15 cellular contexts compared by ENCODE assay signal in genomic region chr4:105184316-105184988, GRCh38. TPM values are rescaled to one million over a fixed set of nuclear protein-coding genes. Genes with fewer than 3 reads are reported as not detected.
A peak's percentile ranks its signal among the peaks of the same experiment; 100 is the strongest.
DNase-seq lines count a peak whose midpoint lies in the region; ATAC-seq, FAIRE-seq and TF ChIP-seq lines count a peak whose summit lies in the region.
"Had no signal": no experiment of that assay in that cellular context is flagged by ENCODE, and none has a peak within 500 bp of the region (broad histone marks: within the 10 kb centered on the region; RNA-seq: fewer than 3 reads in every experiment).

No MANE protein-coding gene starts in this region.

- POLR2A ChIA-PET in naive thymus-derived CD4-positive, alpha-beta T cell (lab: Charles Lee) = no interaction called here
- POLR2A ChIA-PET in CD8-positive, alpha-beta memory T cell (lab: Charles Lee) = no interaction called here

- peak overlapping the region in 3 of 10 donors; percentile 33 to 43 (median 36) for H3K4me3 Mint-ChIP-seq in naive thymus-derived CD4-positive, alpha-beta T cell
- H3K4me3 Mint-ChIP-seq in CD8-positive, alpha-beta memory T cell = no peak overlapping the region
- H3K4me3 Mint-ChIP-seq: activated T-cell treated with anti-CD3 and anti-CD28 coated beads, Interleukin-2, amount 50 U/mL, for 72 hours had no signal

- H3K27ac Mint-ChIP-seq in naive thymus-derived CD4-positive, alpha-beta T cell = peak overlapping the region in 7 of 9 donors; percentile 8 to 78 (median 21)
- no peak overlapping the region for H3K27ac Mint-ChIP-seq in CD8-positive, alpha-beta memory T cell
- H3K27ac Mint-ChIP-seq: activated T-cell treated with anti-CD3 and anti-CD28 coated beads, Interleukin-2, amount 50 U/mL, for 72 hours had no signal

- H3K9me3 Mint-ChIP-seq in naive thymus-derived CD4-positive, alpha-beta T cell = no peaks in the 10 kb centered on the region
- H3K9me3 Mint-ChIP-seq in CD8-positive, alpha-beta memory T cell = no peaks in the 10 kb centered on the region
- H3K9me3 Mint-ChIP-seq: activated T-cell treated with anti-CD3 and anti-CD28 coated beads, Interleukin-2, amount 50 U/mL, for 72 hours had no signal

- no peaks in the 10 kb centered on the region for H3K27me3 ChIP-seq in naive thymus-derived CD4-positive, alpha-beta T cell (ENCODE audit: control insufficient read depth in 2 of 2, insufficient read depth in 2 of 2, low read length in 2 of 2)
- H3K27me3 ChIP-seq in CD8-positive, alpha-beta memory T cell (ENCODE audit: insufficient read depth, low read length, poor library complexity, severe bottlenecking) = no peaks in the 10 kb centered on the region

- H3K4me3 ChIP-seq in naive thymus-derived CD4-positive, alpha-beta T cell (ENCODE audit: low read length) = no peak overlapping the region
- H3K4me3 ChIP-seq in CD8-positive, alpha-beta memory T cell (ENCODE audit: low read length) = no peak overlapping the region
- H3K4me3 ChIP-seq: skin epidermis had no signal

- H3K27ac ChIP-seq in naive thymus-derived CD4-positive, alpha-beta T cell (ENCODE audit: low read depth, low read length) = no peak overlapping the region
- no peak overlapping the region for H3K27ac ChIP-seq in CD8-positive, alpha-beta memory T cell (ENCODE audit: low read depth, low read length)
- H3K27ac ChIP-seq: HL-60, skin epidermis had no signal

- CTCF ChIA-PET in naive thymus-derived CD4-positive, alpha-beta T cell (lab: Charles Lee) = interaction anchor here (0.9 kb wide), 1 partner anchor 1159 kb away, joined by 3 read pairs; no protein-coding TSS in a partner anchor
- CTCF ChIA-PET in CD8-positive, alpha-beta memory T cell (lab: Charles Lee) = no interaction called here

- H3K4me1 Mint-ChIP-seq in naive thymus-derived CD4-positive, alpha-beta T cell = peaks cover 18 to 41% (median 32%) of the 10 kb centered on the region in 7 donors
- H3K4me1 Mint-ChIP-seq in CD8-positive, alpha-beta memory T cell = peaks cover 24 to 48% (median 42%) of the 10 kb centered on the region in 3 donors

- H3K9me3 ChIP-seq in naive thymus-derived CD4-positive, alpha-beta T cell (ENCODE audit: control insufficient read depth in 2 of 3, low read length in 3 of 3) = no peaks in the 10 kb centered on the region
- H3K9me3 ChIP-seq in CD8-positive, alpha-beta memory T cell (ENCODE audit: low read length) = no peaks in the 10 kb centered on the region

- H3K36me3 Mint-ChIP-seq in naive thymus-derived CD4-positive, alpha-beta T cell = peaks cover 0 to 20% (median 0%) of the 10 kb centered on the region in 5 donors
- H3K36me3 Mint-ChIP-seq in CD8-positive, alpha-beta memory T cell = peaks cover 0 to 1% (median 1%) of the 10 kb centered on the region in 3 donors

- H3K36me3 ChIP-seq in naive thymus-derived CD4-positive, alpha-beta T cell (ENCODE audit: control insufficient read depth in 2 of 3, insufficient read depth in 3 of 3, low read length in 3 of 3) = no peaks in the 10 kb centered on the region
- no peaks in the 10 kb centered on the region for H3K36me3 ChIP-seq in CD8-positive, alpha-beta memory T cell (ENCODE audit: insufficient read depth, low read length)

- ATAC-seq in esophagus mucosa (peak; percentile 50), HG03039 (IDR thresholded peaks at IDR 0.05; ENCODE audit: unreplicated experiment) (no peak)
- ATAC-seq in naive thymus-derived CD4-positive, alpha-beta T cell = peak; percentile 26
- ATAC-seq: activated T-cell treated with anti-CD3 and anti-CD28 coated beads, Interleukin-2, amount 50 U/mL, for 72 hours had no signal

- no peak for TF ChIP-seq POLR2A in GM12891 (IDR thresholded peaks at IDR 0.05; ENCODE audit: low read depth, low read length)

- peak; percentile 35 for FAIRE-seq in GM12891 (lab: Jason Lieb, UNC)

- H3K4me1 ChIP-seq in naive thymus-derived CD4-positive, alpha-beta T cell (ENCODE audit: control insufficient read depth in 2 of 2, insufficient read depth in 2 of 2, low read length in 2 of 2) = peaks cover 0 to 12% of the 10 kb centered on the region in 2 donors
- H3K4me1 ChIP-seq in CD8-positive, alpha-beta memory T cell (ENCODE audit: insufficient read depth, low read length) = peaks cover 4% of the 10 kb centered on the region

- intact Hi-C loops in naive thymus-derived CD4-positive, alpha-beta T cell (cut with micrococcal nuclease) = no loop called here

- DNase-seq in GM12891 (ENCODE audit: insufficient read length, low spot score) = no peak
- peak; percentile 16 to 23 for DNase-seq in Kasumi-1 (lab: John Stamatoyannopoulos, UW)
- peak in 2 of 9 donors; percentile 3 to 12 for DNase-seq in naive thymus-derived CD4-positive, alpha-beta T cell
- no peak for DNase-seq in HCEC 1CT
- DNase-seq in CD8-positive, alpha-beta memory T cell = no peak
- DNase-seq: activated CD4-positive, alpha-beta T cell treated with anti-CD3 and anti-CD28 coated beads for 1 hour; activated T-cell treated with anti-CD3 and anti-CD28 coated beads, Interleukin-2, amount 50 U/mL, for 72 hours; aorta; H7; MM.1S; NCI-H2171 treated with DMSO at 0.1 percent for 48 hours had no signal

- H3K27me3 Mint-ChIP-seq in naive thymus-derived CD4-positive, alpha-beta T cell = no peaks in the 10 kb centered on the region
- H3K27me3 Mint-ChIP-seq in CD8-positive, alpha-beta memory T cell = no peaks in the 10 kb centered on the region

TF ChIP-seq in GM12891, 5 proteins besides CTCF, POLR2A, EP300 and RAD21:
- TF ChIP-seq TAF1 (IDR thresholded peaks at IDR 0.05; ENCODE audit: low read depth, low read length) (no peak), PAX5 (IDR thresholded peaks at IDR 0.05; ENCODE audit: insufficient read depth, low read length, severe bottlenecking) (no peak), POLR2AphosphoS5 (IDR thresholded peaks at IDR 0.05; ENCODE audit: low read depth, low read length) (no peak), SPI1 (IDR thresholded peaks at IDR 0.05; ENCODE audit: low read depth, low read length) (no peak), POU2F2 (IDR thresholded peaks at IDR 0.05; ENCODE audit: low read depth, low read length) (no peak)

RNA-seq across cellular contexts. Expression of gene TET2, which starts 37.8 kb away (rescaled TPM):
- polyA plus RNA-seq in GM12891 (2012; ENCODE audit: low read depth, missing spikeins) = 7.3 TPM
- total RNA-seq in esophagus mucosa = 28.2 TPM
- 10 to 100 TPM; 15.2 to 78.4 (median 32.2) TPM for total RNA-seq in naive thymus-derived CD4-positive, alpha-beta T cell
- 10 to 100 TPM; 12.8 to 17.5 TPM for polyA plus RNA-seq in naive thymus-derived CD4-positive, alpha-beta T cell
- 10 to 100 TPM; 25.8 to 28.0 TPM for total RNA-seq in CD8-positive, alpha-beta memory T cell
- 13.8 TPM for polyA plus RNA-seq in CD8-positive, alpha-beta memory T cell

Comparison
In these comparisons a context has a peak if more than half of its experiments do, and no peak if none do; other contexts are left out.
1. DNase-seq: peak in Kasumi-1 (2 of 2); none in GM12891 (single experiment), HCEC 1CT (single experiment) and CD8-positive, alpha-beta memory T cell (0 of 5).
2. H3K27ac Mint-ChIP-seq: peak in naive thymus-derived CD4-positive, alpha-beta T cell (7 of 9); none in CD8-positive, alpha-beta memory T cell (0 of 8).